Comparison of ENCODE assay signal across 12 cellular contexts in the genomic region with DNA sequence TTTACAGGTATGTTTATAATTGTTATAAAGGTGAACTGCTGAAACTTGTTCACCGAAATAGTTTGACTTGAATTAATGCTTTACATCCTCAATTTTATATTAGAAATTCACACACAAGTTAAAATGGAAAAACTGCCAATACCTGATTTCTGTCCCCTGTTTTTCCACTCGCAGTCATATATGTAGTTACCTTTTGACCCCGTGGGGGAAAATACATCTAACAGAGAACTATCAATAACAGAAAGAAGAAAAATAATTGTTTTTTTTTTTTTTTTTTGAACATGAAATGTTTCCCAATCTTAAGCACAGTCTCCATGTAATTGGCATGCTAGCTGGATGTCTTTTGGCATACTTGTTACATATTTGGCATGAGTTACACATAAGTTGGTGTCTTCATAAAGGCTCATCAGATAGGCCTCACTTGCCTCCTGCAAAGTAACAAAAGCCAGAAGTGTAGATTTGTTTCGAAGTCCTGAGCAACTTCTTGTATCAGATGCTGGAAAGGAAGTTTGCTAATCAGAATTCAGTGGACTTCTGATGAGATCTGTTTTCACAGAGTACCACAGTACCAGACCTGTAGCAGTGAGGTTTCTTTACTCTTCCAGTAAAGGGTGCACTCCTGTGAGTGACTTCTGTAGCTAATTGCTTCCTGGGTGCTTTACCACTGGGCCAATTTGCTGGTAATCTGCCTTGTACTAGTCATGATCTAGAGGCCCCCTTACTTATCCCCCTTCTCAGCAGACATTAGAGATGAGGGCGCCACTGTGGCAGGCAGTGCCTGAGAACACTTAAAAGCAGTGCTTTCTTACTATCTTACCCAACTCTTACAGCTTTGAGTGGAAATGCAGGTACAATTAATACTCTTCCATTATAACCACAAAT.
DNase-seq lines count a peak whose midpoint lies in the region; ATAC-seq lines count a peak whose summit lies in the region.
"Had no signal": no experiment of that assay in that cellular context is flagged by ENCODE, and none has a peak within 500 bp of the region (broad histone marks: within the 10 kb centered on the region; RNA-seq: fewer than 3 reads in every experiment).

No MANE protein-coding gene starts in this region.

- ATAC-seq in stimulated activated naive CD8-positive, alpha-beta T cell treated with anti-CD3 and anti-CD28 coated beads, Interleukin-15, Interleukin-2, amounts not matched to agents 100 U/mL and 50 U/mL, for 24 hours, result peak; percentile 71
- ATAC-seq in HG03469 (IDR thresholded peaks at IDR 0.05; ENCODE audit: unreplicated experiment), result no peak

- peaks cover 48% of the 10 kb centered on the region for H3K4me1 Mint-ChIP-seq in activated naive CD4-positive, alpha-beta T cell treated with anti-CD3 and anti-CD28 coated beads, Interleukin-2, amount 50 U/mL, for 24 hours

- H3K27ac Mint-ChIP-seq in activated naive CD4-positive, alpha-beta T cell treated with anti-CD3 and anti-CD28 coated beads, Interleukin-2, amount 50 U/mL, for 24 hours, result peak overlapping the region; percentile 55

- no peak overlapping the region for H3K4me3 Mint-ChIP-seq in activated naive CD4-positive, alpha-beta T cell treated with anti-CD3 and anti-CD28 coated beads, Interleukin-2, amount 50 U/mL, for 24 hours

- H3K36me3 Mint-ChIP-seq in activated naive CD4-positive, alpha-beta T cell treated with anti-CD3 and anti-CD28 coated beads, Interleukin-2, amount 50 U/mL, for 24 hours, result peaks cover 5% of the 10 kb centered on the region

- no peaks in the 10 kb centered on the region for H3K27me3 Mint-ChIP-seq in activated naive CD4-positive, alpha-beta T cell treated with anti-CD3 and anti-CD28 coated beads, Interleukin-2, amount 50 U/mL, for 24 hours

- no peak for DNase-seq in activated naive CD4-positive, alpha-beta T cell treated with Interleukin-2 at 50 U/mL for 16 hours
- DNase-seq in MV-4-11 (lab: John Stamatoyannopoulos, UW), result peak; percentile 10
- DNase-seq in fibroblast of gingiva (ENCODE audit: low read depth), result peak; percentile 77
- DNase-seq in stimulated activated naive CD8-positive, alpha-beta T cell treated with anti-CD3 and anti-CD28 coated beads, Interleukin-15, Interleukin-2, amounts not matched to agents 100 U/mL and 50 U/mL, for 24 hours, result no peak
- DNase-seq in DMS153 treated with DMSO at 0.1 percent for 48 hours (lab: John Stamatoyannopoulos, UW; ENCODE audit: unreplicated experiment), result no peak
- no peak for DNase-seq in hypothalamus (lab: John Stamatoyannopoulos, UW)
- DNase-seq: activated CD4-positive, alpha-beta T cell treated with anti-CD3 and anti-CD28 coated beads, Interleukin-2, amount 50 U/mL, for 1 hour; head of caudate nucleus; NCI-H2107; SJCRH30 had no signal

- no peaks in the 10 kb centered on the region for H3K9me3 Mint-ChIP-seq in activated naive CD4-positive, alpha-beta T cell treated with anti-CD3 and anti-CD28 coated beads, Interleukin-2, amount 50 U/mL, for 24 hours

Comparison
In these comparisons a context has a peak if more than half of its experiments do, and no peak if none do; other contexts are left out.
1. DNase-seq: peak in MV-4-11 (single experiment) and fibroblast of gingiva (single experiment); none in activated naive CD4-positive, alpha-beta T cell treated with Interleukin-2 at 50 U/mL for 16 hours (single experiment), stimulated activated naive CD8-positive, alpha-beta T cell treated with anti-CD3 and anti-CD28 coated beads, Interleukin-15, Interleukin-2, amounts not matched to agents 100 U/mL and 50 U/mL, for 24 hours (single experiment), DMS153 treated with DMSO at 0.1 percent for 48 hours (single experiment) and hypothalamus (0 of 51).